ENCODE assay signal across 1 cellular context in genomic region chr12:2959508-2960431, GRCh38.
TF ChIP-seq lines count a peak whose summit lies in the region.

No MANE protein-coding gene starts in this region.

TF ChIP-seq in HepG2, 621 proteins besides CTCF, POLR2A, EP300 and RAD21 (continued from another document and continues in another):
- no peak for TF ChIP-seq STAG1 (CRISPR knock-in tag; IDR thresholded peaks at IDR 0.05)
- TF ChIP-seq MAFG (CRISPR knock-in tag; IDR thresholded peaks at IDR 0.05): no peak
- no peak for TF ChIP-seq MTF1 (CRISPR knock-in tag; IDR thresholded peaks at IDR 0.05)
- TF ChIP-seq MED1 (CRISPR knock-in tag; IDR thresholded peaks at IDR 0.05): no peak; the same call in none of the 2 replicates
- TF ChIP-seq ZNF460 (CRISPR knock-in tag; IDR thresholded peaks at IDR 0.05; ENCODE audit: borderline replicate concordance): no peak
- TF ChIP-seq ZNF136 (CRISPR knock-in tag; IDR thresholded peaks at IDR 0.05; ENCODE audit: low read depth): no peak
- TF ChIP-seq HOXA7 (CRISPR knock-in tag; IDR thresholded peaks at IDR 0.05): no peak
- no peak for TF ChIP-seq ZNF12 (CRISPR knock-in tag; IDR thresholded peaks at IDR 0.05)
- no peak for TF ChIP-seq NFE2L2 (IDR thresholded peaks at IDR 0.05; ENCODE audit: low read length)
- TF ChIP-seq SETDB1 (CRISPR knock-in tag; IDR thresholded peaks at IDR 0.05; ENCODE audit: borderline replicate concordance): no peak
- TF ChIP-seq ZNF235 (CRISPR knock-in tag; IDR thresholded peaks at IDR 0.05; ENCODE audit: borderline replicate concordance): no peak
- TF ChIP-seq ZNF652 (CRISPR knock-in tag; IDR thresholded peaks at IDR 0.05; ENCODE audit: borderline replicate concordance, low read depth): no peak
- no peak for TF ChIP-seq KLF9 (CRISPR knock-in tag; IDR thresholded peaks at IDR 0.05; ENCODE audit: low read depth)
- peak; percentile 75 for TF ChIP-seq KDM2A (CRISPR knock-in tag; IDR thresholded peaks at IDR 0.05; ENCODE audit: borderline replicate concordance, low read depth)
- TF ChIP-seq ZKSCAN8 (CRISPR knock-in tag; IDR thresholded peaks at IDR 0.05; ENCODE audit: borderline replicate concordance): no peak
- TF ChIP-seq NFYB (CRISPR knock-in tag; IDR thresholded peaks at IDR 0.05): no peak
- peak; percentile 50 for TF ChIP-seq SAP130 (CRISPR knock-in tag; IDR thresholded peaks at IDR 0.05; ENCODE audit: low read depth)
- no peak for TF ChIP-seq ZNF33A (CRISPR knock-in tag; IDR thresholded peaks at IDR 0.05; ENCODE audit: borderline replicate concordance)
- no peak for TF ChIP-seq AHDC1 (CRISPR knock-in tag; IDR thresholded peaks at IDR 0.05; ENCODE audit: borderline replicate concordance)
- TF ChIP-seq AKAP8 (CRISPR knock-in tag; IDR thresholded peaks at IDR 0.05): no peak
- TF ChIP-seq, protein P1, sequence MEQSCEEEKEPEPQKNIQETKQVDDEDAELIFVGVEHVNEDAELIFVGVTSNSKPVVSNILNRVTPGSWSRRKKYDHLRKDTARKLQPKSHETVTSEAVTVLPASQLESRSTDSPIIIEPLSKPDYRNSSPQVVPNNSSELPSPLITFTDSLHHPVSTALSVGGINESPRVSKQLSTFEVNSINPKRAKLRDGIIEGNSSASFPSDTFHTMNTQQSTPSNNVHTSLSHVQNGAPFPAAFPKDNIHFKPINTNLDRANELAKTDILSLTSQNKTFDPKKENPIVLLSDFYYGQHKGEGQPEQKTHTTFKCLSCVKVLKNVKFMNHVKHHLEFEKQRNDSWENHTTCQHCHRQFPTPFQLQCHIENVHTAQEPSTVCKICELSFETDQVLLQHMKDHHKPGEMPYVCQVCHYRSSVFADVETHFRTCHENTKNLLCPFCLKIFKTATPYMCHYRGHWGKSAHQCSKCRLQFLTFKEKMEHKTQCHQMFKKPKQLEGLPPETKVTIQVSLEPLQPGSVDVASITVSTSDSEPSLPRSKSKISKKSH (CRISPR knock-in tag; IDR thresholded peaks at IDR 0.05; ENCODE audit: borderline replicate concordance): peak; percentile 89
- TF ChIP-seq MAFF (IDR thresholded peaks at IDR 0.05; ENCODE audit: low read depth, low read length): no peak
- 0 out of 2 replicates have a peak, but pooled peaks have one; percentile 3 for TF ChIP-seq ZMYM3 (CRISPR knock-in tag; IDR thresholded peaks at IDR 0.05)
- 0 out of 2 replicates have a peak, but pooled peaks have one; percentile 22 for TF ChIP-seq ZNF383 (CRISPR knock-in tag; IDR thresholded peaks at IDR 0.05; ENCODE audit: borderline replicate concordance)
- no peak for TF ChIP-seq SMARCC2 (IDR thresholded peaks at IDR 0.05)
- TF ChIP-seq ELF1 (CRISPR knock-in tag; IDR thresholded peaks at IDR 0.05): no peak
- TF ChIP-seq, protein P2, sequence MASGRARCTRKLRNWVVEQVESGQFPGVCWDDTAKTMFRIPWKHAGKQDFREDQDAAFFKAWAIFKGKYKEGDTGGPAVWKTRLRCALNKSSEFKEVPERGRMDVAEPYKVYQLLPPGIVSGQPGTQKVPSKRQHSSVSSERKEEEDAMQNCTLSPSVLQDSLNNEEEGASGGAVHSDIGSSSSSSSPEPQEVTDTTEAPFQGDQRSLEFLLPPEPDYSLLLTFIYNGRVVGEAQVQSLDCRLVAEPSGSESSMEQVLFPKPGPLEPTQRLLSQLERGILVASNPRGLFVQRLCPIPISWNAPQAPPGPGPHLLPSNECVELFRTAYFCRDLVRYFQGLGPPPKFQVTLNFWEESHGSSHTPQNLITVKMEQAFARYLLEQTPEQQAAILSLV (CRISPR knock-in tag; IDR thresholded peaks at IDR 0.05; ENCODE audit: borderline replicate concordance): peak; percentile 80; the same call in 1 of the 2 replicates
- TF ChIP-seq NFRKB (IDR thresholded peaks at IDR 0.05): no peak
- TF ChIP-seq ZBTB34 (CRISPR knock-in tag; IDR thresholded peaks at IDR 0.05): 0 out of 2 replicates have a peak, but pooled peaks have one; percentile 36
- no peak for TF ChIP-seq HNF1A (IDR thresholded peaks at IDR 0.05; ENCODE audit: low read depth)
- TF ChIP-seq HNF1A (CRISPR knock-in tag; IDR thresholded peaks at IDR 0.05; ENCODE audit: borderline replicate concordance): peak; percentile 26; the same call in 1 of the 2 replicates
- TF ChIP-seq FOSL1 (CRISPR knock-in tag; IDR thresholded peaks at IDR 0.05; ENCODE audit: borderline replicate concordance): no peak
- TF ChIP-seq SMAD9 (CRISPR knock-in tag; IDR thresholded peaks at IDR 0.05): no peak
- no peak; the same call in 1 of the 2 replicates for TF ChIP-seq THAP8 (CRISPR knock-in tag; IDR thresholded peaks at IDR 0.05; ENCODE audit: borderline replicate concordance)
- peak; percentile 15 for TF ChIP-seq XRCC5 (optimal IDR thresholded peaks at IDR 0.05; ENCODE audit: low read length)
- no peak for TF ChIP-seq ZNF660 (CRISPR knock-in tag; IDR thresholded peaks at IDR 0.05; ENCODE audit: borderline replicate concordance, low read depth)
- no peak for TF ChIP-seq ZC3H4 (CRISPR knock-in tag; IDR thresholded peaks at IDR 0.05; ENCODE audit: borderline replicate concordance)
- no peak for TF ChIP-seq GZF1 (CRISPR knock-in tag; IDR thresholded peaks at IDR 0.05)
- TF ChIP-seq ZNF749 (CRISPR knock-in tag; IDR thresholded peaks at IDR 0.05; ENCODE audit: borderline replicate concordance): no peak
- no peak for TF ChIP-seq ZNF878 (CRISPR knock-in tag; IDR thresholded peaks at IDR 0.05)
- TF ChIP-seq CCAR2 (optimal IDR thresholded peaks at IDR 0.05; ENCODE audit: low read depth, low read length): no peak
- TF ChIP-seq, protein P3, sequence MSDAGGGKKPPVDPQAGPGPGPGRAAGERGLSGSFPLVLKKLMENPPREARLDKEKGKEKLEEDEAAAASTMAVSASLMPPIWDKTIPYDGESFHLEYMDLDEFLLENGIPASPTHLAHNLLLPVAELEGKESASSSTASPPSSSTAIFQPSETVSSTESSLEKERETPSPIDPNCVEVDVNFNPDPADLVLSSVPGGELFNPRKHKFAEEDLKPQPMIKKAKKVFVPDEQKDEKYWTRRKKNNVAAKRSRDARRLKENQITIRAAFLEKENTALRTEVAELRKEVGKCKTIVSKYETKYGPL (CRISPR knock-in tag; IDR thresholded peaks at IDR 0.05): no peak
- TF ChIP-seq DBP (CRISPR knock-in tag; IDR thresholded peaks at IDR 0.05; ENCODE audit: not compliant biosample characterization): no peak
- no peak for TF ChIP-seq SRSF9 (IDR thresholded peaks at IDR 0.05; ENCODE audit: borderline replicate concordance, insufficient read depth, low read depth, low read length, poor library complexity, severe bottlenecking)
- no peak for TF ChIP-seq GPN1 (CRISPR knock-in tag; IDR thresholded peaks at IDR 0.05; ENCODE audit: borderline replicate concordance)
- peak; percentile 69 for TF ChIP-seq FOSL2 (CRISPR knock-in tag; IDR thresholded peaks at IDR 0.05)
- TF ChIP-seq U2AF2 (IDR thresholded peaks at IDR 0.05; ENCODE audit: low read depth, low read length): no peak
- no peak for TF ChIP-seq DRAP1 (CRISPR knock-in tag; IDR thresholded peaks at IDR 0.05)
- no peak for TF ChIP-seq LCORL (IDR thresholded peaks at IDR 0.05)
- 0 out of 2 replicates have a peak, but pooled peaks have one; percentile 4 for TF ChIP-seq LCORL (CRISPR knock-in tag; IDR thresholded peaks at IDR 0.05)
- TF ChIP-seq JUN (CRISPR knock-in tag; IDR thresholded peaks at IDR 0.05): no peak
- TF ChIP-seq ZBTB3 (CRISPR knock-in tag; IDR thresholded peaks at IDR 0.05; ENCODE audit: borderline replicate concordance, low read depth): no peak
- TF ChIP-seq ZFP37 (CRISPR knock-in tag; IDR thresholded peaks at IDR 0.05; ENCODE audit: borderline replicate concordance): no peak
- TF ChIP-seq NFIB (CRISPR knock-in tag; IDR thresholded peaks at IDR 0.05; ENCODE audit: borderline replicate concordance): no peak
- no peak for TF ChIP-seq ONECUT2 (CRISPR knock-in tag; IDR thresholded peaks at IDR 0.05)
- no peak for TF ChIP-seq NCOA1 (CRISPR knock-in tag; IDR thresholded peaks at IDR 0.05)
- no peak for TF ChIP-seq NFKBIZ (CRISPR knock-in tag; IDR thresholded peaks at IDR 0.05)
